16 cellular contexts compared by ENCODE assay signal in genomic region chr16:52350031-52350430, GRCh38.
DNase-seq lines count a peak whose midpoint lies in the region; TF ChIP-seq lines count a peak whose summit lies in the region.
"Had no signal": no experiment of that assay in that cellular context is flagged by ENCODE, and none has a peak within 500 bp of the region (broad histone marks: within the 10 kb centered on the region; RNA-seq: fewer than 3 reads in every experiment).

No MANE protein-coding gene starts in this region.

- H3K9me2 ChIP-seq in neural cell (ENCODE audit: insufficient read depth, low read length): no peaks in the 10 kb centered on the region

- H3K4me3 ChIP-seq in neural cell (ENCODE audit: low read length): no peak overlapping the region
- H3K4me3 ChIP-seq: A549; BLaER1 treated with 17β-estradiol and CSF1 and Interleukin-3, amounts not matched to agents 10 nM and 100 nM had no signal

- no peak for TF ChIP-seq RAD21 in neural cell (conservative IDR thresholded peaks at IDR 0.05)

- H3K36me3 ChIP-seq in neural cell (ENCODE audit: insufficient read depth, low read length): no peaks in the 10 kb centered on the region
- H3K36me3 ChIP-seq: BLaER1 treated with 17β-estradiol and CSF1 and Interleukin-3, amounts not matched to agents 10 nM and 100 nM had no signal

- peak; percentile 77 for TF ChIP-seq EP300 in neural cell (conservative IDR thresholded peaks at IDR 0.05; ENCODE audit: poor library complexity, severe bottlenecking)

- H3K4me2 ChIP-seq in neural cell (ENCODE audit: low read length): no peak overlapping the region
- H3K4me2 ChIP-seq: A549; BLaER1 treated with 17β-estradiol and CSF1 and Interleukin-3, amounts not matched to agents 10 nM and 100 nM had no signal

- H3K27ac ChIP-seq in neural cell (ENCODE audit: low read length): no peak overlapping the region
- H3K27ac ChIP-seq: 22Rv1; A549; BLaER1 treated with 17β-estradiol and CSF1 and Interleukin-3, amounts not matched to agents 10 nM and 100 nM; C4-2B had no signal

- no peaks in the 10 kb centered on the region for H4K20me1 ChIP-seq in neural cell (ENCODE audit: insufficient read depth)
- H4K20me1 ChIP-seq: BLaER1 treated with 17β-estradiol and CSF1 and Interleukin-3, amounts not matched to agents 10 nM and 100 nM had no signal

- H2AFZ ChIP-seq in neural cell (ENCODE audit: low read depth, low read length): no peak overlapping the region

- TF ChIP-seq CTCF in neural cell (IDR thresholded peaks at IDR 0.05; ENCODE audit: poor library complexity, severe bottlenecking): no peak

- no peak overlapping the region for H3K9ac ChIP-seq in neural cell (ENCODE audit: low read length)
- H3K9ac ChIP-seq: BLaER1 treated with 17β-estradiol and CSF1 and Interleukin-3, amounts not matched to agents 10 nM and 100 nM had no signal

- no peaks in the 10 kb centered on the region for H3F3A ChIP-seq in neural cell (ENCODE audit: insufficient read depth, low read length, poor library complexity, severe bottlenecking)

- H3K9me3 ChIP-seq in neural cell (ENCODE audit: low read length): no peaks in the 10 kb centered on the region
- H3K9me3 ChIP-seq: A549; BLaER1 treated with 17β-estradiol and CSF1 and Interleukin-3, amounts not matched to agents 10 nM and 100 nM; Caco-2 had no signal

- H3K79me2 ChIP-seq in neural cell (replicated peaks; ENCODE audit: insufficient read depth, low read length): no peaks in the 10 kb centered on the region

- no peaks in the 10 kb centered on the region for H3K27me3 ChIP-seq in neural cell (ENCODE audit: insufficient read depth, low read depth, low read length)
- H3K27me3 ChIP-seq: BLaER1 treated with 17β-estradiol and CSF1 and Interleukin-3, amounts not matched to agents 10 nM and 100 nM had no signal

- DNase-seq in NCI-H446 treated with DMSO at 0.1 percent for 48 hours (lab: John Stamatoyannopoulos, UW) (peak; percentile 27), NCI-H446 (lab: John Stamatoyannopoulos, UW) (no peak), DMS53 (lab: John Stamatoyannopoulos, UW) (peak; percentile 75), NCI-H2227 (lab: John Stamatoyannopoulos, UW; ENCODE audit: unreplicated experiment) (no peak)
- DNase-seq: AML-193; Caco-2; Calu3; CD4-positive, alpha-beta T cell; CD8-positive, alpha-beta T cell; DMS79 treated with DMSO at 0.1 percent for 48 hours; GF-D8 had no signal

TF ChIP-seq in neural cell, 6 proteins besides CTCF, POLR2A, EP300 and RAD21:
- TF ChIP-seq POLR2AphosphoS5 (IDR thresholded peaks at IDR 0.05) (peak; percentile 64), EZH2 (IDR thresholded peaks at IDR 0.05; ENCODE audit: borderline replicate concordance, insufficient read depth, low read length, poor library complexity, severe bottlenecking) (no peak)

Comparison
In these comparisons a context has a peak if more than half of its experiments do, and no peak if none do; other contexts are left out.
1. DNase-seq: peak in NCI-H446 treated with DMSO at 0.1 percent for 48 hours (single experiment) and DMS53 (single experiment); none in NCI-H446 (0 of 2) and NCI-H2227 (single experiment).